Comparison of ENCODE assay signal across 27 cellular contexts in genomic region chr21:45560106-45561021, GRCh38. TPM values are rescaled to one million over a fixed set of nuclear protein-coding genes. Genes with fewer than 3 reads are reported as not detected.
A peak's percentile ranks its signal among the peaks of the same experiment; 100 is the strongest.
DNase-seq lines count a peak whose midpoint lies in the region; ATAC-seq and TF ChIP-seq lines count a peak whose summit lies in the region.
"Had no signal": no experiment of that assay in that cellular context is flagged by ENCODE, and none has a peak within 500 bp of the region (broad histone marks: within the 10 kb centered on the region; RNA-seq: fewer than 3 reads in every experiment).

No MANE protein-coding gene starts in this region.

- peaks cover 5% of the 10 kb centered on the region for H3K4me1 ChIP-seq in lower lobe of right lung
- no peaks in the 10 kb centered on the region for H3K4me1 ChIP-seq in smooth muscle cell (ENCODE audit: low read depth)
- H3K4me1 ChIP-seq: foreskin keratinocyte had no signal

- no peaks in the 10 kb centered on the region for H3K4me1 Mint-ChIP-seq in activated CD8-positive, alpha-beta memory T cell treated with anti-CD3 and anti-CD28 coated beads, Interleukin-2, amount 10 ng/mL, durations not matched to agents 7 days and 5 days
- H3K4me1 Mint-ChIP-seq in chondrocyte (ENCODE audit: low read depth), result peaks cover 17% of the 10 kb centered on the region
- H3K4me1 Mint-ChIP-seq: activated naive CD4-positive, alpha-beta T cell treated with anti-CD3 and anti-CD28 coated beads, Interleukin-2, amount 50 U/mL, for 24 hours had no signal

- H3F3A ChIP-seq in smooth muscle cell (ENCODE audit: low read depth), result no peaks in the 10 kb centered on the region

- H3K4me3 ChIP-seq in lower lobe of right lung (peak overlapping the region; percentile 47), smooth muscle cell (no peak overlapping the region)
- H3K4me3 ChIP-seq: hepatocyte, tibial nerve had no signal

- no peak overlapping the region for H3K9ac ChIP-seq in smooth muscle cell (ENCODE audit: low read depth)

- H3K4me2 ChIP-seq in smooth muscle cell, result no peak overlapping the region
- H3K4me2 ChIP-seq: hepatocyte had no signal

- H3K79me2 ChIP-seq in smooth muscle cell (ENCODE audit: low read depth), result no peaks in the 10 kb centered on the region
- H3K79me2 ChIP-seq: hepatocyte had no signal

- no peak for TF ChIP-seq CTCF in chondrocyte (IDR thresholded peaks at IDR 0.05)
- no peak for TF ChIP-seq CTCF in lower lobe of right lung (IDR thresholded peaks at IDR 0.05)
- no peak for TF ChIP-seq CTCF in smooth muscle cell (IDR thresholded peaks at IDR 0.05; ENCODE audit: borderline replicate concordance, insufficient read depth, poor library complexity, severe bottlenecking)

- intact Hi-C loops in lower lobe of right lung (cut with DNase I), result no loop called here

- no peak overlapping the region for H3K4me3 Mint-ChIP-seq in activated CD8-positive, alpha-beta memory T cell treated with anti-CD3 and anti-CD28 coated beads, Interleukin-2, amount 10 ng/mL, durations not matched to agents 7 days and 5 days
- peak overlapping the region; percentile 6 for H3K4me3 Mint-ChIP-seq in chondrocyte (ENCODE audit: unreplicated experiment)
- H3K4me3 Mint-ChIP-seq: activated naive CD4-positive, alpha-beta T cell treated with anti-CD3 and anti-CD28 coated beads, Interleukin-2, amount 50 U/mL, for 24 hours; B cell; naive thymus-derived CD4-positive, alpha-beta T cell had no signal

- H3K27me3 Mint-ChIP-seq in activated CD8-positive, alpha-beta memory T cell treated with anti-CD3 and anti-CD28 coated beads, Interleukin-2, amount 10 ng/mL, durations not matched to agents 7 days and 5 days, result peaks cover 32% of the 10 kb centered on the region
- H3K27me3 Mint-ChIP-seq in chondrocyte (ENCODE audit: low read depth), result peaks cover 12% of the 10 kb centered on the region
- H3K27me3 Mint-ChIP-seq: activated naive CD4-positive, alpha-beta T cell treated with anti-CD3 and anti-CD28 coated beads, Interleukin-2, amount 50 U/mL, for 24 hours had no signal

- no peaks in the 10 kb centered on the region for H4K20me1 ChIP-seq in smooth muscle cell (ENCODE audit: low read depth)

- 86% methylated on average over 30 of the region's 30 CpGs for WGBS in smooth muscle cell (ENCODE audit: low lambda C conversion rate)

- ATAC-seq in activated CD8-positive, alpha-beta memory T cell treated with anti-CD3 and anti-CD28 coated beads, Interleukin-2, amount 10 ng/mL, durations not matched to agents 7 days and 5 days, result no peak
- ATAC-seq in lower lobe of right lung, result peak in 1 of 2 donors; percentile 23
- ATAC-seq: foreskin keratinocyte; naive thymus-derived CD4-positive, alpha-beta T cell had no signal

- DNase-seq in activated CD8-positive, alpha-beta memory T cell treated with anti-CD3 and anti-CD28 coated beads for 24 hours, result peak; percentile 32
- DNase-seq in activated CD8-positive, alpha-beta memory T cell treated with anti-CD3 and anti-CD28 coated beads, Interleukin-2, amount 10 ng/mL, durations not matched to agents 7 days and 5 days, result no peak
- DNase-seq in chondrocyte (ENCODE audit: low spot score), result peak; percentile 74
- DNase-seq in lower lobe of right lung, result peak; percentile 43
- no peak for DNase-seq in smooth muscle cell (lab: John Stamatoyannopoulos, UW; ENCODE audit: unreplicated experiment)
- DNase-seq in Kasumi-1 (lab: John Stamatoyannopoulos, UW), result no peak
- DNase-seq in nucleus accumbens (lab: John Stamatoyannopoulos, UW), result no peak
- DNase-seq: activated CD4-positive, alpha-beta T cell treated with anti-CD3 and anti-CD28 coated beads for 1 hour; anterior cingulate cortex; central memory CD4-positive, alpha-beta T cell; DMS79; effector CD8-positive, alpha-beta T cell; foreskin keratinocyte; MM.1S; naive thymus-derived CD4-positive, alpha-beta T cell; NCI-H146; NCI-H2171 treated with DMSO at 0.1 percent for 48 hours; NCI-H524 treated with DMSO at 0.1 percent for 48 hours; small intestine; stimulated activated CD4-positive, alpha-beta T cell treated with anti-CD3 and anti-CD28 coated beads, Interleukin-2, amount 100 ng/mL, for 48 hours; stimulated activated naive CD4-positive, alpha-beta T cell; T1000 had no signal

- H3K27ac Mint-ChIP-seq in activated CD8-positive, alpha-beta memory T cell treated with anti-CD3 and anti-CD28 coated beads, Interleukin-2, amount 10 ng/mL, durations not matched to agents 7 days and 5 days, result no peak overlapping the region
- no peak overlapping the region for H3K27ac Mint-ChIP-seq in chondrocyte (ENCODE audit: unreplicated experiment)
- H3K27ac Mint-ChIP-seq: activated naive CD4-positive, alpha-beta T cell treated with anti-CD3 and anti-CD28 coated beads, Interleukin-2, amount 50 U/mL, for 24 hours; B cell had no signal

- H3K27me3 ChIP-seq in lower lobe of right lung (ENCODE audit: low read depth) (no peaks in the 10 kb centered on the region), smooth muscle cell (ENCODE audit: low read depth) (no peaks in the 10 kb centered on the region)
- H3K27me3 ChIP-seq: hepatocyte, tibial nerve had no signal

- H3K36me3 Mint-ChIP-seq in activated CD8-positive, alpha-beta memory T cell treated with anti-CD3 and anti-CD28 coated beads, Interleukin-2, amount 10 ng/mL, durations not matched to agents 7 days and 5 days, result no peaks in the 10 kb centered on the region
- H3K36me3 Mint-ChIP-seq in chondrocyte (ENCODE audit: low read depth), result peaks cover 2% of the 10 kb centered on the region
- H3K36me3 Mint-ChIP-seq: activated naive CD4-positive, alpha-beta T cell treated with anti-CD3 and anti-CD28 coated beads, Interleukin-2, amount 50 U/mL, for 24 hours had no signal

- H3K27ac ChIP-seq in lower lobe of right lung (no peak overlapping the region), temporal lobe (ENCODE audit: low read depth, low read length) (peak overlapping the region; percentile 17), smooth muscle cell (ENCODE audit: low read depth) (no peak overlapping the region)
- H3K27ac ChIP-seq: foreskin keratinocyte, hepatocyte, tibial nerve had no signal

- no peaks in the 10 kb centered on the region for H3K9me3 Mint-ChIP-seq in activated CD8-positive, alpha-beta memory T cell treated with anti-CD3 and anti-CD28 coated beads, Interleukin-2, amount 10 ng/mL, durations not matched to agents 7 days and 5 days (ENCODE audit: low read depth)
- peaks cover 8% of the 10 kb centered on the region for H3K9me3 Mint-ChIP-seq in chondrocyte (ENCODE audit: low read depth)
- H3K9me3 Mint-ChIP-seq: activated naive CD4-positive, alpha-beta T cell treated with anti-CD3 and anti-CD28 coated beads, Interleukin-2, amount 50 U/mL, for 24 hours had no signal

- CTCF ChIA-PET in activated CD8-positive, alpha-beta memory T cell treated with anti-CD3 and anti-CD28 coated beads, Interleukin-2, amount 10 ng/mL, durations not matched to agents 7 days and 5 days (lab: Charles Lee), result interaction anchor here (2.6 kb wide), 1 partner anchor 36 kb away, joined by 10 read pairs; no protein-coding TSS in a partner anchor

- H3K36me3 ChIP-seq in lower lobe of right lung, result no peaks in the 10 kb centered on the region
- no peaks in the 10 kb centered on the region for H3K36me3 ChIP-seq in smooth muscle cell (ENCODE audit: low read depth)
- H3K36me3 ChIP-seq: tibial nerve had no signal

- H2AFZ ChIP-seq in smooth muscle cell (ENCODE audit: low read depth), result no peak overlapping the region
- H2AFZ ChIP-seq: hepatocyte had no signal

- no peaks in the 10 kb centered on the region for H3K9me3 ChIP-seq in lower lobe of right lung
- no peaks in the 10 kb centered on the region for H3K9me3 ChIP-seq in smooth muscle cell (replicated peaks; ENCODE audit: low read depth)

RNA-seq across cellular contexts. Expression of gene SLC19A1, which starts 18.1 kb away (rescaled TPM):
- 10 to 100 TPM; 53.2 to 60.2 TPM for total RNA-seq in activated CD8-positive, alpha-beta memory T cell treated with anti-CD3 and anti-CD28 coated beads, Interleukin-2, amount 10 ng/mL, durations not matched to agents 7 days and 5 days
- 6.5 to 12.7 TPM (median 7.8 TPM) in 3 replicates for total RNA-seq in chondrocyte
- 50.7 TPM for total RNA-seq in lower lobe of right lung
- total RNA-seq in temporal lobe, result 7.4 TPM
- 2.3 and 5.5 TPM in 2 replicates for total RNA-seq in smooth muscle cell
- polyA plus RNA-seq in smooth muscle cell, result 15.4 and 33.2 TPM in 2 replicates

Comparison
In these comparisons a context has a peak if more than half of its experiments do, and no peak if none do; other contexts are left out.
1. DNase-seq: peak in activated CD8-positive, alpha-beta memory T cell treated with anti-CD3 and anti-CD28 coated beads for 24 hours (single experiment), chondrocyte (single experiment) and lower lobe of right lung (single experiment); none in activated CD8-positive, alpha-beta memory T cell treated with anti-CD3 and anti-CD28 coated beads, Interleukin-2, amount 10 ng/mL, durations not matched to agents 7 days and 5 days (single experiment), smooth muscle cell (single experiment), Kasumi-1 (0 of 2) and nucleus accumbens (0 of 56).